Comparison of ENCODE assay signal across 16 cellular contexts in the genomic region with DNA sequence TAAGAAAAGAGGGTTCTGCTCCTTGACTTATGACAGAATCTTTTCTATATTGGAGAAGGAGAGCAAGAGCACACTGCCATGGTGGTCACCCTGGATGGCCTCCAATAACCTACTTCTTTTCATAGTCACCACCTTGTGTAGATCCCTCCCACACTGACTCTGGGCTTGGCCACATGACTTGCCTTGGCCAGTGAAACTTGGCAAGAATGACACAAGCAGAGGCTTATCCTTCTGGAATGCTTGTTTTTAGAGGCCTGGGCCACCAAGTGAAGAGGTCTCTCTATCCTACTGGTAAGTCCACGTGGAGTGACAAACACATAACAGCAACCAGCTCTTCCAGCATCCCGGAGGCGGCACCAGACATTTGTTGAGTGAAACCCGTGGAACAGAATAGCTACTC.
DNase-seq lines count a peak whose midpoint lies in the region; ATAC-seq, FAIRE-seq and TF ChIP-seq lines count a peak whose summit lies in the region.
"Had no signal": no experiment of that assay in that cellular context is flagged by ENCODE, and none has a peak within 500 bp of the region (broad histone marks: within the 10 kb centered on the region; RNA-seq: fewer than 3 reads in every experiment).

No MANE protein-coding gene starts in this region.

- H3K27ac ChIP-seq in GM23248 (no peak overlapping the region), osteoblast (ENCODE audit: low read depth, low read length) (no peak overlapping the region)
- H3K27ac ChIP-seq: A549 had no signal

- WGBS in GM23248 (ENCODE audit: low coverage in 1 of 2, low lambda C conversion rate in 2 of 2, missing lambda C conversion rate in 2 of 2), 2 experiments = 32 to 39% methylated on average over 4 of the region's 4 CpGs

- H3K9me2 ChIP-seq in GM23248 (ENCODE audit: insufficient read depth) = no peaks in the 10 kb centered on the region

- no peaks in the 10 kb centered on the region for H3K4me1 ChIP-seq in GM23248 (ENCODE audit: insufficient read depth)
- no peaks in the 10 kb centered on the region for H3K4me1 ChIP-seq in osteoblast (ENCODE audit: insufficient read depth, low read length)
- H3K4me1 ChIP-seq: A549 had no signal

- H3K79me2 ChIP-seq in GM23248 (ENCODE audit: insufficient read depth) (no peaks in the 10 kb centered on the region), osteoblast (ENCODE audit: insufficient read depth, low read length) (no peaks in the 10 kb centered on the region)

- no peaks in the 10 kb centered on the region for H3K36me3 ChIP-seq in GM23248 (ENCODE audit: low read depth)
- H3K36me3 ChIP-seq in MG63 = no peaks in the 10 kb centered on the region
- H3K36me3 ChIP-seq in bronchial epithelial cell (ENCODE audit: control insufficient read depth, insufficient read depth, low read length) = no peaks in the 10 kb centered on the region
- H3K36me3 ChIP-seq in osteoblast (ENCODE audit: insufficient read depth, low read length) = no peaks in the 10 kb centered on the region

- no peak for ATAC-seq in HG02852 (IDR thresholded peaks at IDR 0.05; ENCODE audit: unreplicated experiment)
- ATAC-seq: A549, GM12878, HepG2 had no signal

- H3K27me3 ChIP-seq in GM23248 (replicated peaks; ENCODE audit: insufficient read depth) (no peaks in the 10 kb centered on the region), MG63 (no peaks in the 10 kb centered on the region), bronchial epithelial cell (ENCODE audit: control insufficient read depth, insufficient read depth, low read length) (no peaks in the 10 kb centered on the region), osteoblast (ENCODE audit: insufficient read depth, low read length) (no peaks in the 10 kb centered on the region)

- in situ Hi-C loops in GM23248 (cut with MboI) = no loop called here

- no peak for TF ChIP-seq CTCF in bronchial epithelial cell (IDR thresholded peaks at IDR 0.05; ENCODE audit: insufficient read depth, low read length, severe bottlenecking)
- no peak for TF ChIP-seq CTCF in osteoblast (IDR thresholded peaks at IDR 0.05; ENCODE audit: extremely low read depth, low read depth, low read length)

- H4K20me1 ChIP-seq in GM23248 (ENCODE audit: insufficient read depth) (no peaks in the 10 kb centered on the region), osteoblast (ENCODE audit: insufficient read depth, low read length) (no peaks in the 10 kb centered on the region)

- H3K9me3 ChIP-seq in GM23248 (ENCODE audit: low read depth) (peaks cover 2% of the 10 kb centered on the region), MG63 (no peaks in the 10 kb centered on the region; the same call in 1 of the 2 replicates), osteoblast (ENCODE audit: low read depth, low read length) (no peaks in the 10 kb centered on the region)
- H3K9me3 ChIP-seq: A549 had no signal

- no peak overlapping the region for H3K9ac ChIP-seq in GM23248

- peak; percentile 43 for DNase-seq in GM23248
- peak; percentile 14 for DNase-seq in MG63
- DNase-seq in bronchial epithelial cell (ENCODE audit: low read depth) = peak; percentile 20
- DNase-seq in osteoblast (ENCODE audit: insufficient read length, low spot score, missing footprints) = peak; percentile 61
- DNase-seq in Kasumi-1 (lab: John Stamatoyannopoulos, UW) = no peak
- DNase-seq in activated effector memory CD4-positive, alpha-beta T cell treated with Interleukin-2 at 50 U/mL for 16 hours = no peak
- DNase-seq: CD8-positive, alpha-beta memory T cell; DMS79; GOT3; H9 had no signal

- H2AFZ ChIP-seq in GM23248 = peak overlapping the region; percentile 14; the same call in 1 of the 2 replicates
- H2AFZ ChIP-seq in osteoblast (ENCODE audit: low read length) = no peak overlapping the region

- H3K4me2 ChIP-seq in GM23248 (ENCODE audit: unreplicated experiment) (no peak overlapping the region), osteoblast (ENCODE audit: insufficient read depth, low read length) (no peak overlapping the region)
- H3K4me2 ChIP-seq: A549 had no signal

- H3F3A ChIP-seq in GM23248 (ENCODE audit: insufficient read depth) = no peaks in the 10 kb centered on the region

- no peak for FAIRE-seq in bronchial epithelial cell (lab: Jason Lieb, UNC)
- FAIRE-seq: A549, GM12878, GM18507, HepG2, HTR-8/SVneo had no signal

- H3K4me3 ChIP-seq in GM23248 = no peak overlapping the region
- H3K4me3 ChIP-seq in MG63 = no peak overlapping the region
- H3K4me3 ChIP-seq in bronchial epithelial cell (ENCODE audit: low read depth, low read length) = no peak overlapping the region
- H3K4me3 ChIP-seq in osteoblast (ENCODE audit: insufficient read depth, low read length) = no peak overlapping the region
- H3K4me3 ChIP-seq: A549, GM12878 had no signal

Comparison
In these comparisons a context has a peak if more than half of its experiments do, and no peak if none do; other contexts are left out.
1. DNase-seq: peak in GM23248 (single experiment), MG63 (single experiment), bronchial epithelial cell (single experiment) and osteoblast (single experiment); none in Kasumi-1 (0 of 2) and activated effector memory CD4-positive, alpha-beta T cell treated with Interleukin-2 at 50 U/mL for 16 hours (single experiment).